13 cellular contexts compared by ENCODE assay signal in genomic region chr17:55580596-55581133, GRCh38.
A peak's percentile ranks its signal among the peaks of the same experiment; 100 is the strongest.
DNase-seq lines count a peak whose midpoint lies in the region; ATAC-seq, FAIRE-seq and TF ChIP-seq lines count a peak whose summit lies in the region.
"Had no signal": no experiment of that assay in that cellular context is flagged by ENCODE, and none has a peak within 500 bp of the region (broad histone marks: within the 10 kb centered on the region; RNA-seq: fewer than 3 reads in every experiment).

No MANE protein-coding gene starts in this region.

- ATAC-seq in GM18861 (IDR thresholded peaks at IDR 0.05; ENCODE audit: unreplicated experiment) (peak; percentile 51), GM21367 (IDR thresholded peaks at IDR 0.05; ENCODE audit: unreplicated experiment) (peak; percentile 53), HG03060 (IDR thresholded peaks at IDR 0.05; ENCODE audit: low read depth, unreplicated experiment) (peak; percentile 33)
- ATAC-seq in activated T-helper 17 cell treated with anti-CD3 and anti-CD28 coated beads, Interleukin-2, amount 50 U/mL, for 72 hours (replicated peaks): peak; percentile 14

- no peak overlapping the region for H3K27ac ChIP-seq in right atrium auricular region
- no peak overlapping the region for H3K27ac ChIP-seq in small intestine (ENCODE audit: low read depth in 1 of 2, low read length in 1 of 2)
- H3K27ac ChIP-seq: epithelial cell of prostate had no signal

- no peak for FAIRE-seq in small intestine (lab: Jason Lieb, UNC)
- FAIRE-seq: bronchial epithelial cell had no signal

- H3K36me3 ChIP-seq in right atrium auricular region: no peaks in the 10 kb centered on the region
- no peaks in the 10 kb centered on the region for H3K36me3 ChIP-seq in small intestine (ENCODE audit: control insufficient read depth in 2 of 2, insufficient read depth in 2 of 2, low read length in 2 of 2)

- H3K9me3 ChIP-seq in right atrium auricular region (no peaks in the 10 kb centered on the region), small intestine (ENCODE audit: control insufficient read depth, low read depth) (no peaks in the 10 kb centered on the region)

- TF ChIP-seq CTCF in right atrium auricular region (IDR thresholded peaks at IDR 0.05): no peak

- H3K27me3 ChIP-seq in right atrium auricular region: no peaks in the 10 kb centered on the region
- H3K27me3 ChIP-seq in small intestine (ENCODE audit: control insufficient read depth in 2 of 2, insufficient read depth in 2 of 2, low read length in 2 of 2): no peaks in the 10 kb centered on the region

- H3K4me1 ChIP-seq in right atrium auricular region: peaks cover 0 to 23% of the 10 kb centered on the region in 2 donors
- H3K4me1 ChIP-seq in small intestine (ENCODE audit: control insufficient read depth in 2 of 2, insufficient read depth in 1 of 2, low read depth in 1 of 2, low read length in 1 of 2): no peaks in the 10 kb centered on the region

- DNase-seq in T-helper 2 cell treated with Interferon-gamma antibody and Interleukin-4, amounts not matched to agents 5 μg/mL and 100 μg/mL, for 36 hours (ENCODE audit: low spot score): no peak
- DNase-seq in right atrium auricular region (ENCODE audit: low spot score): no peak
- DNase-seq in small intestine: no peak
- DNase-seq: mesenchymal stem cell; NCI-H345; RPMI8226; stimulated activated naive CD4-positive, alpha-beta T cell treated with Interleukin-2 at 50 U/mL for 16 hours had no signal

- WGBS in small intestine, 3 donors: 66 to 77% (median 67%) methylated on average over 5 of the region's 5 CpGs

- H3K4me1 Mint-ChIP-seq in activated T-helper 17 cell treated with anti-CD3 and anti-CD28 coated beads, Interleukin-2, amount 50 U/mL, for 72 hours: peaks cover 29% of the 10 kb centered on the region
- H3K4me1 Mint-ChIP-seq in T-helper 2 cell treated with Interferon-gamma antibody and Interleukin-4, amounts not matched to agents 5 μg/mL and 100 μg/mL, for 36 hours (ENCODE audit: low read depth): peaks cover 2% of the 10 kb centered on the region

- H3K36me3 Mint-ChIP-seq in activated T-helper 17 cell treated with anti-CD3 and anti-CD28 coated beads, Interleukin-2, amount 50 U/mL, for 72 hours (ENCODE audit: low read depth): no peaks in the 10 kb centered on the region
- H3K36me3 Mint-ChIP-seq in T-helper 2 cell treated with Interferon-gamma antibody and Interleukin-4, amounts not matched to agents 5 μg/mL and 100 μg/mL, for 36 hours (ENCODE audit: low read depth): no peaks in the 10 kb centered on the region

- H3K27me3 Mint-ChIP-seq in activated T-helper 17 cell treated with anti-CD3 and anti-CD28 coated beads, Interleukin-2, amount 50 U/mL, for 72 hours: no peaks in the 10 kb centered on the region
- H3K27me3 Mint-ChIP-seq in T-helper 2 cell treated with Interferon-gamma antibody and Interleukin-4, amounts not matched to agents 5 μg/mL and 100 μg/mL, for 36 hours (ENCODE audit: low read depth): peaks cover 13% of the 10 kb centered on the region

- peak overlapping the region; percentile 84 for H3K27ac Mint-ChIP-seq in activated T-helper 17 cell treated with anti-CD3 and anti-CD28 coated beads, Interleukin-2, amount 50 U/mL, for 72 hours
- no peak overlapping the region for H3K27ac Mint-ChIP-seq in T-helper 2 cell treated with Interferon-gamma antibody and Interleukin-4, amounts not matched to agents 5 μg/mL and 100 μg/mL, for 36 hours

- H3K4me3 Mint-ChIP-seq in activated T-helper 17 cell treated with anti-CD3 and anti-CD28 coated beads, Interleukin-2, amount 50 U/mL, for 72 hours: peak overlapping the region; percentile 67
- H3K4me3 Mint-ChIP-seq in T-helper 2 cell treated with Interferon-gamma antibody and Interleukin-4, amounts not matched to agents 5 μg/mL and 100 μg/mL, for 36 hours: no peak overlapping the region

- peaks cover 4% of the 10 kb centered on the region for H3K9me3 Mint-ChIP-seq in activated T-helper 17 cell treated with anti-CD3 and anti-CD28 coated beads, Interleukin-2, amount 50 U/mL, for 72 hours
- H3K9me3 Mint-ChIP-seq in T-helper 2 cell treated with Interferon-gamma antibody and Interleukin-4, amounts not matched to agents 5 μg/mL and 100 μg/mL, for 36 hours: no peaks in the 10 kb centered on the region

- no peak overlapping the region for H3K4me3 ChIP-seq in right atrium auricular region
- no peak overlapping the region for H3K4me3 ChIP-seq in small intestine (ENCODE audit: low read depth in 1 of 2, low read length in 2 of 2)
